ENCODE assay signal across 24 cellular contexts in genomic region chr1:112363636-112364035, GRCh38.
"Had no signal": no experiment of that assay in that cellular context is flagged by ENCODE, and none has a peak within 500 bp of the region (broad histone marks: within the 10 kb centered on the region; RNA-seq: fewer than 3 reads in every experiment).

No MANE protein-coding gene starts in this region.

- ATAC-seq: gastrocnemius medialis, heart left ventricle, left colon, left lobe of liver, lower lobe of right lung, mucosa of descending colon had no signal

- H3K36me3 ChIP-seq: esophagus muscularis mucosa, gastrocnemius medialis, heart left ventricle, left ventricle myocardium inferior, lower lobe of right lung had no signal

- H3K27me3 ChIP-seq: dorsolateral prefrontal cortex, esophagus muscularis mucosa, gastrocnemius medialis had no signal

- DNase-seq: dermis blood vessel endothelial cell; dorsolateral prefrontal cortex; effector CD4-positive, alpha-beta T cell; effector memory CD4-positive, alpha-beta T cell; foreskin fibroblast; foreskin melanocyte; gastrocnemius medialis; heart left ventricle; hypothalamus; immature natural killer cell; islet precursor cell; kidney; kidney glomerular epithelial cell; left colon; left ventricle myocardium inferior; lower lobe of right lung; mesenchymal stem cell; mucosa of descending colon; naive B cell had no signal

- H3K9me3 ChIP-seq: esophagus muscularis mucosa, gastrocnemius medialis, heart left ventricle, left ventricle myocardium inferior, lower lobe of right lung, mucosa of descending colon had no signal

- H3K4me3 ChIP-seq: coronary artery, dorsolateral prefrontal cortex, esophagus muscularis mucosa, gastrocnemius medialis, heart left ventricle, hepatocyte, left ventricle myocardium inferior, lower lobe of right lung, mucosa of descending colon had no signal

- FAIRE-seq: endothelial cell of umbilical vein had no signal

- H3K27ac ChIP-seq: coronary artery, dorsolateral prefrontal cortex, esophagus muscularis mucosa, gastrocnemius medialis, heart left ventricle, hepatocyte, left ventricle myocardium inferior, lower lobe of right lung had no signal
